10 cellular contexts compared by ENCODE assay signal in the genomic region with DNA sequence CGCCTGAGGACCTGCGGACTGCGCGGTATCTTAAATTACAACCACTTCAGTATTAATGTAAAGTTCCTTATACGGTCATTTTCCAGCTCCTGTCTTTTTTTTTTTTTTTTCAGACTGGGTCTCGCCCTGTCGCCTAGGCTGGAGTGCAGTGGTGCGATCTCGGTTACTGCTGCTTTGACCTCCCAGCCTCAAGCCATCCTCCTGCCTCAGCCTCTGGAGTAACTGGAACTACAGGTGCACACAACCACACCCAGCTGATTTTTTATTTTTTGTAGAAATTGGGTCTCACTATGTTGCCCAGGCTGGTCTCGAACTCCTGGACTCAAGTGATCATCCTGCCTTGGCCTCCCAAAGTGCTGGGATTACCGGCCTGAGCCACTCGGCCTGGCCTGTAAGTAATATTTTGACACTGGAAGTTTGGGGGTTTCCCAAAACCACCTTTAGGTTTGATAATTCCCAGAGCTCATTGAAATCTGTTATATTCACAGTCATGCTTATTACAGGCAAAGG. TPM values are rescaled to one million over a fixed set of nuclear protein-coding genes. Genes with fewer than 3 reads are reported as not detected.
DNase-seq lines count a peak whose midpoint lies in the region; ATAC-seq, FAIRE-seq and TF ChIP-seq lines count a peak whose summit lies in the region.
"Had no signal": no experiment of that assay in that cellular context is flagged by ENCODE, and none has a peak within 500 bp of the region (broad histone marks: within the 10 kb centered on the region; RNA-seq: fewer than 3 reads in every experiment).

No MANE protein-coding gene starts in this region.

- H3K27me3 Mint-ChIP-seq in activated naive CD4-positive, alpha-beta T cell treated with anti-CD3 and anti-CD28 coated beads for 36 hours (ENCODE audit: low read depth) = no peaks in the 10 kb centered on the region

- peak; percentile 58 for TF ChIP-seq CTCF in VCaP (conservative IDR thresholded peaks at IDR 0.05)
- TF ChIP-seq CTCF in HepG2 (CRISPR knock-in tag; IDR thresholded peaks at IDR 0.05) = no peak
- peak; percentile 9 for TF ChIP-seq CTCF in upper lobe of right lung (IDR thresholded peaks at IDR 0.05)
- TF ChIP-seq CTCF in kidney (IDR thresholded peaks at IDR 0.05; ENCODE audit: borderline replicate concordance, extremely low read depth, insufficient read depth) = no peak

- H3K27me3 ChIP-seq in HepG2 (ENCODE audit: control insufficient read depth in 1 of 2, insufficient read depth in 2 of 2, low read length in 2 of 2) = no peaks in the 10 kb centered on the region; a peak in 2 of 5 replicates
- H3K27me3 ChIP-seq in upper lobe of right lung = no peaks in the 10 kb centered on the region

- FAIRE-seq in HepG2 (lab: Jason Lieb, UNC) = no peak
- no peak for FAIRE-seq in kidney (lab: Jason Lieb, UNC)
- FAIRE-seq: colon had no signal

- in situ Hi-C loops in HepG2 (cut with HindIII; ENCODE audit: extremely low pct_ligation_motif_present, low pct_unique_long_range_greater_than_20kb) = loop anchor here (5.0 kb wide), 1 partner anchor 36 kb away; a partner anchor contains a TSS

- no peak for DNase-seq in activated naive CD4-positive, alpha-beta T cell treated with anti-CD3 and anti-CD28 coated beads for 36 hours
- DNase-seq in activated naive CD4-positive, alpha-beta T cell treated with Interleukin-2 at 50 U/mL for 16 hours = no peak
- DNase-seq in HepG2 (ENCODE audit: low spot score) = no peak
- no peak for DNase-seq in upper lobe of right lung
- DNase-seq in SHP77 treated with DMSO at 0.1 percent for 48 hours (lab: John Stamatoyannopoulos, UW) = no peak
- no peak for DNase-seq in kidney

- ATAC-seq in HepG2 = peak; percentile 33
- ATAC-seq in upper lobe of right lung = no peak
- ATAC-seq in HG02970 (IDR thresholded peaks at IDR 0.05; ENCODE audit: low FRiP score, unreplicated experiment) = no peak

- H3K4me3 ChIP-seq in HepG2 (replicated peaks in 1 of 3; ENCODE audit: insufficient read depth in 1 of 3, low read depth in 2 of 3, low read length in 3 of 3) (peak overlapping the region in 1 of 3 experiments; percentile 89; a peak in 2 of 6 replicates), upper lobe of right lung (peak overlapping the region; percentile 97), kidney (ENCODE audit: low read length in 2 of 2) (peak overlapping the region in 1 of 2 donors; percentile 81)

- no peaks in the 10 kb centered on the region for H3K9me3 Mint-ChIP-seq in activated naive CD4-positive, alpha-beta T cell treated with anti-CD3 and anti-CD28 coated beads for 36 hours

- peaks cover 3% of the 10 kb centered on the region for H3K36me3 Mint-ChIP-seq in activated naive CD4-positive, alpha-beta T cell treated with anti-CD3 and anti-CD28 coated beads for 36 hours (ENCODE audit: low read depth)

- no peak for TF ChIP-seq POLR2A in HepG2 (IDR thresholded peaks at IDR 0.05; ENCODE audit: insufficient read depth in 1 of 2, low read depth in 2 of 2, low read length in 2 of 2)

- H3K36me3 ChIP-seq in HepG2 (replicated peaks in 1 of 2; ENCODE audit: control insufficient read depth in 1 of 2, insufficient read depth in 2 of 2, low read length in 2 of 2) (no peaks in the 10 kb centered on the region), upper lobe of right lung (no peaks in the 10 kb centered on the region), kidney (ENCODE audit: control insufficient read depth in 1 of 2, insufficient read depth in 2 of 2, low read length in 2 of 2) (no peaks in the 10 kb centered on the region)

- H3K4me3 Mint-ChIP-seq in activated naive CD4-positive, alpha-beta T cell treated with anti-CD3 and anti-CD28 coated beads for 36 hours = peak overlapping the region; percentile 93

- H3K27ac Mint-ChIP-seq in activated naive CD4-positive, alpha-beta T cell treated with anti-CD3 and anti-CD28 coated beads for 36 hours = no peak overlapping the region

- H3K9me3 ChIP-seq in HepG2 (ENCODE audit: low read length) (no peaks in the 10 kb centered on the region), upper lobe of right lung (no peaks in the 10 kb centered on the region), kidney (ENCODE audit: control insufficient read depth in 1 of 2, low read length in 2 of 2) (no peaks in the 10 kb centered on the region)

- H3K79me2 ChIP-seq in HepG2 (ENCODE audit: insufficient read depth, low read length) = peaks cover 12% of the 10 kb centered on the region

- TF ChIP-seq EP300 in HepG2 (IDR thresholded peaks at IDR 0.05; ENCODE audit: low read depth in 2 of 2, low read length in 2 of 2) (no peak), HepG2 (CRISPR knock-in tag; IDR thresholded peaks at IDR 0.05; ENCODE audit: borderline replicate concordance) (no peak)

- no peaks in the 10 kb centered on the region for H4K20me1 ChIP-seq in HepG2 (ENCODE audit: insufficient read depth, low read length)

- POLR2A ChIA-PET in HepG2 (lab: Yijun Ruan, JAX) = interaction anchor here (1.2 kb wide), 3 partner anchors 19 to 98 kb away, joined by 4 to 6 read pairs (median 5); a partner anchor contains a TSS

- H3K4me1 ChIP-seq in HepG2 (ENCODE audit: insufficient read depth, low read length) (peaks cover 18% of the 10 kb centered on the region), upper lobe of right lung (peaks cover 18% of the 10 kb centered on the region), kidney (ENCODE audit: control insufficient read depth in 1 of 2, insufficient read depth in 1 of 2, low read depth in 1 of 2, low read length in 2 of 2) (peaks cover 0 to 5% of the 10 kb centered on the region in 2 donors)

- no peak overlapping the region for H3K9ac ChIP-seq in HepG2 (ENCODE audit: insufficient read depth, low read depth, low read length)
- H3K9ac ChIP-seq in kidney (ENCODE audit: low read length in 2 of 2) = peak overlapping the region in 1 of 2 donors; percentile 83

- no peak overlapping the region for H2AFZ ChIP-seq in HepG2 (ENCODE audit: low read length)

- H3K4me2 ChIP-seq in HepG2 (ENCODE audit: low read depth, low read length) = peak overlapping the region; percentile 94

- no peak for TF ChIP-seq RAD21 in HepG2 (CRISPR knock-in tag; IDR thresholded peaks at IDR 0.05)

- no TSS peak for BruUV-seq in HepG2 (replicated peaks; lab: Mats Ljungman, UMichigan)

- WGBS in HepG2 (ENCODE audit: low lambda C conversion rate) = 12% methylated on average over 12 of the region's 12 CpGs

- H3K4me1 Mint-ChIP-seq in activated naive CD4-positive, alpha-beta T cell treated with anti-CD3 and anti-CD28 coated beads for 36 hours (ENCODE audit: low read depth) = peaks cover 36% of the 10 kb centered on the region

- H3K27ac ChIP-seq in VCaP (peak overlapping the region; percentile 77), HepG2 (ENCODE audit: extremely low read length, insufficient read depth, low read length) (no peak overlapping the region), upper lobe of right lung (no peak overlapping the region), kidney (ENCODE audit: low read depth in 2 of 2, low read length in 2 of 2) (no peak overlapping the region)

- CTCF ChIA-PET in activated naive CD4-positive, alpha-beta T cell treated with anti-CD3 and anti-CD28 coated beads for 36 hours (lab: Charles Lee) = interaction anchor here (0.6 to 4.2 kb wide), 20 partner anchors 10 to 664 kb away, joined by 3 to 61 read pairs (median 5); a partner anchor contains a TSS
- CTCF ChIA-PET in HepG2 (lab: Yijun Ruan, JAX; ENCODE audit: low intra/inter-chr PET ratio, low total read pairs) = interaction anchor here (0.7 to 2.3 kb wide), 3 partner anchors 31 to 93 kb away, joined by 3 to 20 read pairs (median 5); no protein-coding TSS in a partner anchor

- intact Hi-C loops in activated naive CD4-positive, alpha-beta T cell treated with anti-CD3 and anti-CD28 coated beads for 36 hours (cut with micrococcal nuclease) = loop anchor here (1.0 to 10.0 kb wide), 5 partner anchors 35 to 408 kb away; a partner anchor contains a TSS
- intact Hi-C loops in HepG2 (cut with micrococcal nuclease; ENCODE audit: unreplicated experiment) (loop anchor here (10.0 kb wide), 1 partner anchor 118 kb away; a partner anchor contains a TSS), upper lobe of right lung (cut with DNase I) (no loop called here), kidney (cut with DNase I) (loop anchor here (10.0 kb wide), 1 partner anchor 58 kb away; no protein-coding TSS in a partner anchor)

RNA-seq across cellular contexts. Expression of a gene that starts 0.4 kb away (rescaled TPM):
- total RNA-seq in activated naive CD4-positive, alpha-beta T cell treated with anti-CD3 and anti-CD28 coated beads for 36 hours = 1 to 10 TPM; 5.7 to 6.2 TPM
- 3.6 and 3.7 TPM in 2 replicates for total RNA-seq in HepG2 (2016; rRNA removed; fragmentation: Illumina TruSeq; extraction: Trizol)
- total RNA-seq in HepG2 (2016; cell fraction: cytosol; rRNA removed; fragmentation: Illumina TruSeq; extraction: Trizol; ENCODE audit: low read depth) = 1.1 and 1.4 TPM in 2 replicates
- 4.1 TPM in 2 replicates for total RNA-seq in HepG2 (2016; cell fraction: insoluble cytoplasmic fraction; rRNA removed; fragmentation: Illumina TruSeq; extraction: Trizol)
- total RNA-seq in HepG2 (2016; cell fraction: membrane; rRNA removed; fragmentation: Illumina TruSeq; extraction: Trizol) = 2.8 and 2.9 TPM in 2 replicates
- total RNA-seq in HepG2 (2016; cell fraction: nucleus; rRNA removed; fragmentation: Illumina TruSeq; extraction: Trizol) = 2.5 and 3.7 TPM in 2 replicates
- polyA plus RNA-seq in HepG2 (2011; rRNA removed) = 2.2 and 2.5 TPM in 2 replicates
- 2.4 and 2.9 TPM in 2 replicates for polyA plus RNA-seq in HepG2 (2011; cell fraction: cytosol; rRNA removed)
- 1.6 and 6.8 TPM in 2 replicates for polyA plus RNA-seq in HepG2 (2011; cell fraction: nucleus; rRNA removed)
- polyA plus RNA-seq in HepG2 (2012) = 1.7 and 2.6 TPM in 2 replicates
- polyA plus RNA-seq in HepG2 (2016; cell fraction: cytosol; fragmentation: Illumina TruSeq; extraction: Trizol; ENCODE audit: low read depth) = 0.73 and 0.79 TPM in 2 replicates
- polyA plus RNA-seq in HepG2 (2016; cell fraction: insoluble cytoplasmic fraction; fragmentation: Illumina TruSeq; extraction: Trizol; ENCODE audit: low read depth) = 3.1 and 4.0 TPM in 2 replicates
- 1.5 and 1.8 TPM in 2 replicates for polyA plus RNA-seq in HepG2 (2016; cell fraction: membrane; fragmentation: Illumina TruSeq; extraction: Trizol; ENCODE audit: low read depth)
- 4.2 TPM in 2 replicates for polyA plus RNA-seq in HepG2 (2016; cell fraction: nucleus; fragmentation: Illumina TruSeq; extraction: Trizol; ENCODE audit: insufficient read depth, low read depth)
- polyA minus RNA-seq in HepG2 (2011; rRNA and poly(A)+ RNA removed; ENCODE audit: low replicate concordance) = 1.7 and 2.3 TPM in 2 replicates
- 0.99 and 1.4 TPM in 2 replicates for polyA minus RNA-seq in HepG2 (2011; cell fraction: cytosol; rRNA and poly(A)+ RNA removed)
- polyA minus RNA-seq in HepG2 (2011; cell fraction: nucleus; rRNA and poly(A)+ RNA removed) = 2.2 and 3.0 TPM in 2 replicates
- total RNA-seq in upper lobe of right lung = 2.4 TPM
- total RNA-seq in kidney = 3.3 TPM
- polyA plus RNA-seq in kidney (ENCODE audit: insufficient read depth, low read depth, low replicate concordance) = 4.6 TPM

RNA-seq across cellular contexts. Expression of a gene that starts 6.9 kb away (rescaled TPM):
- total RNA-seq in activated naive CD4-positive, alpha-beta T cell treated with anti-CD3 and anti-CD28 coated beads for 36 hours = 1 to 10 TPM; 7.7 to 9.1 TPM
- 13.8 and 14.1 TPM in 2 replicates for total RNA-seq in HepG2 (2016; rRNA removed; fragmentation: Illumina TruSeq; extraction: Trizol)
- total RNA-seq in HepG2 (2016; cell fraction: cytosol; rRNA removed; fragmentation: Illumina TruSeq; extraction: Trizol; ENCODE audit: low read depth) = 3.2 and 3.6 TPM in 2 replicates
- 14.0 and 14.4 TPM in 2 replicates for total RNA-seq in HepG2 (2016; cell fraction: insoluble cytoplasmic fraction; rRNA removed; fragmentation: Illumina TruSeq; extraction: Trizol)
- total RNA-seq in HepG2 (2016; cell fraction: membrane; rRNA removed; fragmentation: Illumina TruSeq; extraction: Trizol) = 5.5 and 6.4 TPM in 2 replicates
- 5.3 and 7.2 TPM in 2 replicates for total RNA-seq in HepG2 (2016; cell fraction: nucleus; rRNA removed; fragmentation: Illumina TruSeq; extraction: Trizol)
- polyA plus RNA-seq in HepG2 (2011; rRNA removed) = 3.7 and 5.1 TPM in 2 replicates
- 3.5 and 4.1 TPM in 2 replicates for polyA plus RNA-seq in HepG2 (2011; cell fraction: cytosol; rRNA removed)
- polyA plus RNA-seq in HepG2 (2011; cell fraction: nucleus; rRNA removed) = 2.3 TPM in 2 replicates
- 7.8 and 11.2 TPM in 2 replicates for polyA plus RNA-seq in HepG2 (2012)
- 3.3 and 3.7 TPM in 2 replicates for polyA plus RNA-seq in HepG2 (2016; cell fraction: cytosol; fragmentation: Illumina TruSeq; extraction: Trizol; ENCODE audit: low read depth)
- polyA plus RNA-seq in HepG2 (2016; cell fraction: insoluble cytoplasmic fraction; fragmentation: Illumina TruSeq; extraction: Trizol; ENCODE audit: low read depth) = 21.5 and 23.1 TPM in 2 replicates
- polyA plus RNA-seq in HepG2 (2016; cell fraction: membrane; fragmentation: Illumina TruSeq; extraction: Trizol; ENCODE audit: low read depth) = 4.6 and 5.5 TPM in 2 replicates
- 11.3 and 14.0 TPM in 2 replicates for polyA plus RNA-seq in HepG2 (2016; cell fraction: nucleus; fragmentation: Illumina TruSeq; extraction: Trizol; ENCODE audit: insufficient read depth, low read depth)
- polyA minus RNA-seq in HepG2 (2011; rRNA and poly(A)+ RNA removed; ENCODE audit: low replicate concordance) = 2.5 and 3.4 TPM in 2 replicates
- 4.6 and 6.5 TPM in 2 replicates for polyA minus RNA-seq in HepG2 (2011; cell fraction: cytosol; rRNA and poly(A)+ RNA removed)
- polyA minus RNA-seq in HepG2 (2011; cell fraction: nucleus; rRNA and poly(A)+ RNA removed) = 1.9 and 3.0 TPM in 2 replicates
- total RNA-seq in upper lobe of right lung = 13.5 TPM
- 12.0 TPM for total RNA-seq in kidney
- polyA plus RNA-seq in kidney (ENCODE audit: insufficient read depth, low read depth, low replicate concordance) = 17.0 TPM

RNA-seq across cellular contexts. Expression of a gene that starts 18.1 kb away (rescaled TPM):
- total RNA-seq in activated naive CD4-positive, alpha-beta T cell treated with anti-CD3 and anti-CD28 coated beads for 36 hours = not detected
- total RNA-seq in HepG2 (2016; rRNA removed; fragmentation: Illumina TruSeq; extraction: Trizol) (not detected in 2 replicates), upper lobe of right lung (not detected), kidney (not detected)
- total RNA-seq in HepG2 (2016; cell fraction: cytosol; rRNA removed; fragmentation: Illumina TruSeq; extraction: Trizol; ENCODE audit: low read depth) = not detected in 2 replicates
- not detected in 2 replicates for total RNA-seq in HepG2 (2016; cell fraction: insoluble cytoplasmic fraction; rRNA removed; fragmentation: Illumina TruSeq; extraction: Trizol)
- not detected in 2 replicates for total RNA-seq in HepG2 (2016; cell fraction: membrane; rRNA removed; fragmentation: Illumina TruSeq; extraction: Trizol)
- total RNA-seq in HepG2 (2016; cell fraction: nucleus; rRNA removed; fragmentation: Illumina TruSeq; extraction: Trizol) = 0.47 TPM in 1 of 2 replicates, not detected in the other
- polyA plus RNA-seq in HepG2 (2011; rRNA removed) (not detected in 2 replicates), kidney (ENCODE audit: insufficient read depth, low read depth, low replicate concordance) (not detected)
- polyA plus RNA-seq in HepG2 (2011; cell fraction: cytosol; rRNA removed) = not detected in 2 replicates
- polyA plus RNA-seq in HepG2 (2011; cell fraction: nucleus; rRNA removed) = 0.17 and 0.76 TPM in 2 replicates
- not detected in 2 replicates for polyA plus RNA-seq in HepG2 (2012)
- polyA plus RNA-seq in HepG2 (2016; cell fraction: cytosol; fragmentation: Illumina TruSeq; extraction: Trizol; ENCODE audit: low read depth) = not detected in 2 replicates
- not detected in 2 replicates for polyA plus RNA-seq in HepG2 (2016; cell fraction: insoluble cytoplasmic fraction; fragmentation: Illumina TruSeq; extraction: Trizol; ENCODE audit: low read depth)
- polyA plus RNA-seq in HepG2 (2016; cell fraction: membrane; fragmentation: Illumina TruSeq; extraction: Trizol; ENCODE audit: low read depth) = not detected in 2 replicates
- not detected in 2 replicates for polyA plus RNA-seq in HepG2 (2016; cell fraction: nucleus; fragmentation: Illumina TruSeq; extraction: Trizol; ENCODE audit: insufficient read depth, low read depth)
- polyA minus RNA-seq in HepG2 (2011; rRNA and poly(A)+ RNA removed; ENCODE audit: low replicate concordance) = not detected in 2 replicates
- not detected in 2 replicates for polyA minus RNA-seq in HepG2 (2011; cell fraction: cytosol; rRNA and poly(A)+ RNA removed)
- polyA minus RNA-seq in HepG2 (2011; cell fraction: nucleus; rRNA and poly(A)+ RNA removed) = not detected in 2 replicates
- polyA plus RNA-seq: BJ had no signal

RNA-seq across cellular contexts. Expression of a gene that starts 34.3 kb away (rescaled TPM):
- under 1 TPM; 0.74 to 0.79 TPM for total RNA-seq in activated naive CD4-positive, alpha-beta T cell treated with anti-CD3 and anti-CD28 coated beads for 36 hours
- total RNA-seq in HepG2 (2016; rRNA removed; fragmentation: Illumina TruSeq; extraction: Trizol) (0.35 and 0.53 TPM in 2 replicates), upper lobe of right lung (not detected), kidney (0.13 TPM)
- total RNA-seq in HepG2 (2016; cell fraction: cytosol; rRNA removed; fragmentation: Illumina TruSeq; extraction: Trizol; ENCODE audit: low read depth) = 1.4 and 1.6 TPM in 2 replicates
- 0.28 and 0.37 TPM in 2 replicates for total RNA-seq in HepG2 (2016; cell fraction: insoluble cytoplasmic fraction; rRNA removed; fragmentation: Illumina TruSeq; extraction: Trizol)
- total RNA-seq in HepG2 (2016; cell fraction: membrane; rRNA removed; fragmentation: Illumina TruSeq; extraction: Trizol) = 0.90 and 0.93 TPM in 2 replicates
- total RNA-seq in HepG2 (2016; cell fraction: nucleus; rRNA removed; fragmentation: Illumina TruSeq; extraction: Trizol) = 0.16 and 0.31 TPM in 2 replicates
- polyA plus RNA-seq in HepG2 (2011; rRNA removed) (0.55 and 0.60 TPM in 2 replicates), kidney (ENCODE audit: insufficient read depth, low read depth, low replicate concordance) (0.17 TPM)
- 0.60 and 0.64 TPM in 2 replicates for polyA plus RNA-seq in HepG2 (2011; cell fraction: cytosol; rRNA removed)
- 0.27 and 0.33 TPM in 2 replicates for polyA plus RNA-seq in HepG2 (2011; cell fraction: nucleus; rRNA removed)
- 0.39 and 0.51 TPM in 2 replicates for polyA plus RNA-seq in HepG2 (2012)
- polyA plus RNA-seq in HepG2 (2016; cell fraction: cytosol; fragmentation: Illumina TruSeq; extraction: Trizol; ENCODE audit: low read depth) = 1.9 and 2.0 TPM in 2 replicates
- polyA plus RNA-seq in HepG2 (2016; cell fraction: insoluble cytoplasmic fraction; fragmentation: Illumina TruSeq; extraction: Trizol; ENCODE audit: low read depth) = 0.54 and 0.55 TPM in 2 replicates
- polyA plus RNA-seq in HepG2 (2016; cell fraction: membrane; fragmentation: Illumina TruSeq; extraction: Trizol; ENCODE audit: low read depth) = 0.90 and 1.1 TPM in 2 replicates
- 0.41 TPM in 2 replicates for polyA plus RNA-seq in HepG2 (2016; cell fraction: nucleus; fragmentation: Illumina TruSeq; extraction: Trizol; ENCODE audit: insufficient read depth, low read depth)
- polyA minus RNA-seq in HepG2 (2011; rRNA and poly(A)+ RNA removed; ENCODE audit: low replicate concordance) = 0.42 and 0.63 TPM in 2 replicates
- not detected in 2 replicates for polyA minus RNA-seq in HepG2 (2011; cell fraction: cytosol; rRNA and poly(A)+ RNA removed)
- 0.25 and 0.39 TPM in 2 replicates for polyA minus RNA-seq in HepG2 (2011; cell fraction: nucleus; rRNA and poly(A)+ RNA removed)

RNA-seq across cellular contexts. Expression of a gene that starts 52.4 kb away (rescaled TPM):
- 100 to 1,000 TPM; 103 to 107 TPM for total RNA-seq in activated naive CD4-positive, alpha-beta T cell treated with anti-CD3 and anti-CD28 coated beads for 36 hours
- total RNA-seq in HepG2 (2016; rRNA removed; fragmentation: Illumina TruSeq; extraction: Trizol) (89.1 and 91.1 TPM in 2 replicates), upper lobe of right lung (43.9 TPM), kidney (52.4 TPM)
- 37.5 and 47.3 TPM in 2 replicates for total RNA-seq in HepG2 (2016; cell fraction: cytosol; rRNA removed; fragmentation: Illumina TruSeq; extraction: Trizol; ENCODE audit: low read depth)
- 85.4 and 88.5 TPM in 2 replicates for total RNA-seq in HepG2 (2016; cell fraction: insoluble cytoplasmic fraction; rRNA removed; fragmentation: Illumina TruSeq; extraction: Trizol)
- 43.0 and 47.2 TPM in 2 replicates for total RNA-seq in HepG2 (2016; cell fraction: membrane; rRNA removed; fragmentation: Illumina TruSeq; extraction: Trizol)
- total RNA-seq in HepG2 (2016; cell fraction: nucleus; rRNA removed; fragmentation: Illumina TruSeq; extraction: Trizol) = 57.0 and 65.5 TPM in 2 replicates
- polyA plus RNA-seq in HepG2 (2011; rRNA removed) (90.0 and 92.5 TPM in 2 replicates), kidney (ENCODE audit: insufficient read depth, low read depth, low replicate concordance) (74.4 TPM)
- polyA plus RNA-seq in HepG2 (2011; cell fraction: cytosol; rRNA removed) = 85.2 and 108 TPM in 2 replicates
- polyA plus RNA-seq in HepG2 (2011; cell fraction: nucleus; rRNA removed) = 135 and 143 TPM in 2 replicates
- 65.0 and 84.2 TPM in 2 replicates for polyA plus RNA-seq in HepG2 (2012)
- polyA plus RNA-seq in HepG2 (2016; cell fraction: cytosol; fragmentation: Illumina TruSeq; extraction: Trizol; ENCODE audit: low read depth) = 41.8 and 47.0 TPM in 2 replicates
- 88.6 and 92.5 TPM in 2 replicates for polyA plus RNA-seq in HepG2 (2016; cell fraction: insoluble cytoplasmic fraction; fragmentation: Illumina TruSeq; extraction: Trizol; ENCODE audit: low read depth)
- polyA plus RNA-seq in HepG2 (2016; cell fraction: membrane; fragmentation: Illumina TruSeq; extraction: Trizol; ENCODE audit: low read depth) = 38.0 and 40.4 TPM in 2 replicates
- polyA plus RNA-seq in HepG2 (2016; cell fraction: nucleus; fragmentation: Illumina TruSeq; extraction: Trizol; ENCODE audit: insufficient read depth, low read depth) = 111 and 123 TPM in 2 replicates
- 121 and 194 TPM in 2 replicates for polyA minus RNA-seq in HepG2 (2011; rRNA and poly(A)+ RNA removed; ENCODE audit: low replicate concordance)
- polyA minus RNA-seq in HepG2 (2011; cell fraction: cytosol; rRNA and poly(A)+ RNA removed) = 41.5 and 44.7 TPM in 2 replicates
- polyA minus RNA-seq in HepG2 (2011; cell fraction: nucleus; rRNA and poly(A)+ RNA removed) = 42.4 and 52.5 TPM in 2 replicates

Comparison
In these comparisons a context has a peak if more than half of its experiments do, and no peak if none do; other contexts are left out.
1. CTCF ChIP-seq: peak in VCaP (single experiment) and upper lobe of right lung (single experiment); none in HepG2 (single experiment) and kidney (single experiment).